Comparison of ENCODE assay signal across 16 cellular contexts in the genomic region with DNA sequence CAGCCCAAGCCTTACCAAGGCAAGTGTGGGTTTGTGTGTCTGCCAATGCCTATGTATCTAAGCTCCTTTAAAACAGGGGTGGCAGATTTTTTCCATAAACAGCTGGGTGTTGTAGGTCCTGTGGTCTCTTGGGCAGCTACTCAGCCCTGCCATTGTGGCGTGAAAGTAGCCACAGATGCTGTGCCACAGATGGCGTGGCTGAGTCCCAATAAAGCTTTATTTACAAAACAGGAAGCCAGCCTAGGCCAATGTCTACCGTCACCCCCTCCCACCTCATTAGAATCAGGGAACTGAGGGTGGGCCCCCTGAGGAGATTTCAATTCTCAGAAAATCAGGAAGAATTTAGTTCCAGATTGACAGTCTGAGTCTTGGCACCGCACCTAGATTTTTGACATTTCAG.
DNase-seq lines count a peak whose midpoint lies in the region; ATAC-seq and TF ChIP-seq lines count a peak whose summit lies in the region.
"Had no signal": no experiment of that assay in that cellular context is flagged by ENCODE, and none has a peak within 500 bp of the region (broad histone marks: within the 10 kb centered on the region; RNA-seq: fewer than 3 reads in every experiment).

No MANE protein-coding gene starts in this region.

- peak; percentile 9 for DNase-seq in right atrium auricular region (ENCODE audit: low spot score)
- no peak for DNase-seq in Right ventricle myocardium superior
- peak; percentile 88 for DNase-seq in esophagus muscularis mucosa (ENCODE audit: extremely low spot score)
- no peak for DNase-seq in NCI-H1105 treated with DMSO at 0.1 percent for 48 hours (lab: John Stamatoyannopoulos, UW)
- DNase-seq: AML-193; Caco-2; Calu3; CD4-positive, alpha-beta T cell; CD8-positive, alpha-beta T cell; DMS79 treated with DMSO at 0.1 percent for 48 hours; GF-D8 had no signal

- H3K36me3 ChIP-seq in right atrium auricular region (no peaks in the 10 kb centered on the region), esophagus muscularis mucosa (no peaks in the 10 kb centered on the region)
- H3K36me3 ChIP-seq: BLaER1 treated with 17β-estradiol and CSF1 and Interleukin-3, amounts not matched to agents 10 nM and 100 nM had no signal

- intact Hi-C loops in Right ventricle myocardium superior (cut with DNase I) = no loop called here
- intact Hi-C loops in esophagus muscularis mucosa (cut with DNase I) = no loop called here

- no peak for TF ChIP-seq EP300 in esophagus muscularis mucosa (IDR thresholded peaks at IDR 0.05)

- H3K4me1 ChIP-seq in right atrium auricular region = no peaks in the 10 kb centered on the region
- no peaks in the 10 kb centered on the region for H3K4me1 ChIP-seq in esophagus muscularis mucosa
- H3K4me1 ChIP-seq: A549, Caco-2 had no signal

- no peak overlapping the region for H3K27ac ChIP-seq in right atrium auricular region
- H3K27ac ChIP-seq in esophagus muscularis mucosa (replicated peaks in 1 of 4) = no peak overlapping the region
- H3K27ac ChIP-seq: 22Rv1; A549; BLaER1 treated with 17β-estradiol and CSF1 and Interleukin-3, amounts not matched to agents 10 nM and 100 nM; C4-2B had no signal

- H3K4me3 ChIP-seq in right atrium auricular region = no peak overlapping the region
- H3K4me3 ChIP-seq in esophagus muscularis mucosa = no peak overlapping the region
- H3K4me3 ChIP-seq: A549; BLaER1 treated with 17β-estradiol and CSF1 and Interleukin-3, amounts not matched to agents 10 nM and 100 nM had no signal

- H3K9me3 ChIP-seq in right atrium auricular region (no peaks in the 10 kb centered on the region), esophagus muscularis mucosa (no peaks in the 10 kb centered on the region)
- H3K9me3 ChIP-seq: A549; BLaER1 treated with 17β-estradiol and CSF1 and Interleukin-3, amounts not matched to agents 10 nM and 100 nM; Caco-2 had no signal

- TF ChIP-seq CTCF in right atrium auricular region (IDR thresholded peaks at IDR 0.05) = no peak
- no peak for TF ChIP-seq CTCF in esophagus muscularis mucosa (IDR thresholded peaks at IDR 0.05)

- no peaks in the 10 kb centered on the region for H3K27me3 ChIP-seq in right atrium auricular region
- peaks cover 0 to 20% (median 0%) of the 10 kb centered on the region in 4 donors for H3K27me3 ChIP-seq in esophagus muscularis mucosa
- H3K27me3 ChIP-seq: BLaER1 treated with 17β-estradiol and CSF1 and Interleukin-3, amounts not matched to agents 10 nM and 100 nM had no signal

- 79% methylated on average over 4 of the region's 4 CpGs for WGBS in esophagus muscularis mucosa

- TF ChIP-seq POLR2A in esophagus muscularis mucosa (IDR thresholded peaks at IDR 0.05; ENCODE audit: low read depth) = no peak

- ATAC-seq in Right ventricle myocardium superior (ENCODE audit: poor library complexity) (no peak), SK-N-SH treated with all-trans-retinoic acid at 6 μM for 48 hours (no peak)
- ATAC-seq: A549; CD8-positive, alpha-beta T cell had no signal

TF ChIP-seq in SK-N-SH treated with all-trans-retinoic acid at 6 μM for 48 hours, 23 proteins besides CTCF, POLR2A, EP300 and RAD21:
- no peak for TF ChIP-seq SNAI2 (CRISPR knock-in tag; IDR thresholded peaks at IDR 0.05)
- TF ChIP-seq, protein P1, sequence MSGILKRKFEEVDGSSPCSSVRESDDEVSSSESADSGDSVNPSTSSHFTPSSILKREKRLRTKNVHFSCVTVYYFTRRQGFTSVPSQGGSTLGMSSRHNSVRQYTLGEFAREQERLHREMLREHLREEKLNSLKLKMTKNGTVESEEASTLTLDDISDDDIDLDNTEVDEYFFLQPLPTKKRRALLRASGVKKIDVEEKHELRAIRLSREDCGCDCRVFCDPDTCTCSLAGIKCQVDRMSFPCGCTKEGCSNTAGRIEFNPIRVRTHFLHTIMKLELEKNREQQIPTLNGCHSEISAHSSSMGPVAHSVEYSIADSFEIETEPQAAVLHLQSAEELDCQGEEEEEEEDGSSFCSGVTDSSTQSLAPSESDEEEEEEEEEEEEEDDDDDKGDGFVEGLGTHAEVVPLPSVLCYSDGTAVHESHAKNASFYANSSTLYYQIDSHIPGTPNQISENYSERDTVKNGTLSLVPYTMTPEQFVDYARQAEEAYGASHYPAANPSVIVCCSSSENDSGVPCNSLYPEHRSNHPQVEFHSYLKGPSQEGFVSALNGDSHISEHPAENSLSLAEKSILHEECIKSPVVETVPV (CRISPR knock-in tag; IDR thresholded peaks at IDR 0.05) = no peak

Comparison
In these comparisons a context has a peak if more than half of its experiments do, and no peak if none do; other contexts are left out.
1. DNase-seq: peak in right atrium auricular region (single experiment) and esophagus muscularis mucosa (single experiment); none in Right ventricle myocardium superior (single experiment) and NCI-H1105 treated with DMSO at 0.1 percent for 48 hours (single experiment).